22 cellular contexts compared by ENCODE assay signal in the genomic region with DNA sequence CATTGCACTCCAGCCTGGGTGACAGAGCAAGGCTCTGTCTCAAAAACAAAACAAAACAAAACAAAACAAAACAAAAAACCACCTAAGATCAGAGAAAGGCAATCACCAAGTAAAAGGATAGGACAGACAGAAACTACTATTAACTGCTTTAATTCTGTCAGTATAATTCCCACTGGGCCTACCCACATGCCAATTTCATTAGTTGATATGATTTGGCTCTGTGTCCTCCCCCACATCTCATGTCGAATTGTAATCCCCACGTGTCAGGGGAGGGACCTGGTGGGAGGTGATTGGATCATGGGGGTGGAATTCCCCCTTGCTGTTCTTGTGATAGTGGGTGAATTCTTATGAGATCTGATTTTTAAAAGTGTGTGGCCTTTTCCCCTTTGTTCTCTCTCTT. TPM values are rescaled to one million over a fixed set of nuclear protein-coding genes. Genes with fewer than 3 reads are reported as not detected.
A peak's percentile ranks its signal among the peaks of the same experiment; 100 is the strongest.
DNase-seq lines count a peak whose midpoint lies in the region; ATAC-seq and TF ChIP-seq lines count a peak whose summit lies in the region.
"Had no signal": no experiment of that assay in that cellular context is flagged by ENCODE, and none has a peak within 500 bp of the region (broad histone marks: within the 10 kb centered on the region; RNA-seq: fewer than 3 reads in every experiment).

No MANE protein-coding gene starts in this region.

- TF ChIP-seq CTCF in osteoblast (IDR thresholded peaks at IDR 0.05; ENCODE audit: extremely low read depth, low read depth, low read length) (no peak), natural killer cell (IDR thresholded peaks at IDR 0.05) (no peak)

- no peak for ATAC-seq in GM18505 (IDR thresholded peaks at IDR 0.05; ENCODE audit: unreplicated experiment)
- no peak for ATAC-seq in natural killer cell
- ATAC-seq: activated CD4-positive, alpha-beta T cell treated with anti-CD3 and anti-CD28 coated beads for 36 hours; body of pancreas; heart right ventricle; PC-3; right cardiac atrium had no signal

- peaks cover 62% of the 10 kb centered on the region for H3K4me1 Mint-ChIP-seq in dendritic cell treated with granulocyte-macrophage colony-stimulating factor and Interleukin-4, amounts not matched to agents 40 ng/mL and 50 ng/mL, for 4 days (ENCODE audit: low read depth)
- peaks cover 12 to 14% of the 10 kb centered on the region in 2 donors for H3K4me1 Mint-ChIP-seq in natural killer cell
- H3K4me1 Mint-ChIP-seq: mesothelial cell of epicardium had no signal

- no peak overlapping the region for H3K4me3 ChIP-seq in osteoblast (ENCODE audit: insufficient read depth, low read length)
- H3K4me3 ChIP-seq: body of pancreas, heart right ventricle, SK-N-MC had no signal

- intact Hi-C loops in dendritic cell treated with granulocyte-macrophage colony-stimulating factor and Interleukin-4, amounts not matched to agents 40 ng/mL and 50 ng/mL, for 4 days (cut with micrococcal nuclease) = no loop called here
- intact Hi-C loops in natural killer cell (cut with micrococcal nuclease) = no loop called here

- H3K79me2 ChIP-seq in osteoblast (ENCODE audit: insufficient read depth, low read length) = no peaks in the 10 kb centered on the region

- peak overlapping the region; percentile 25 for H3K27ac Mint-ChIP-seq in dendritic cell treated with granulocyte-macrophage colony-stimulating factor and Interleukin-4, amounts not matched to agents 40 ng/mL and 50 ng/mL, for 4 days
- H3K27ac Mint-ChIP-seq in natural killer cell = no peak overlapping the region
- H3K27ac Mint-ChIP-seq: activated CD4-positive, alpha-beta T cell treated with anti-CD3 and anti-CD28 coated beads for 36 hours; activated naive CD4-positive, alpha-beta T cell treated with anti-CD3 and anti-CD28 coated beads for 36 hours; mesothelial cell of epicardium had no signal

- no peaks in the 10 kb centered on the region for H3K27me3 ChIP-seq in osteoblast (ENCODE audit: insufficient read depth, low read length)
- H3K27me3 ChIP-seq: body of pancreas, heart right ventricle had no signal

- H3K27ac ChIP-seq in osteoblast (ENCODE audit: low read depth, low read length) = peak overlapping the region; percentile 72
- H3K27ac ChIP-seq: body of pancreas, HL-60, SK-N-MC had no signal

- H3K9me3 ChIP-seq in osteoblast (ENCODE audit: low read depth, low read length) = no peaks in the 10 kb centered on the region
- H3K9me3 ChIP-seq: body of pancreas, heart right ventricle had no signal

- H3K27me3 Mint-ChIP-seq in dendritic cell treated with granulocyte-macrophage colony-stimulating factor and Interleukin-4, amounts not matched to agents 40 ng/mL and 50 ng/mL, for 4 days = no peaks in the 10 kb centered on the region
- H3K27me3 Mint-ChIP-seq in natural killer cell (ENCODE audit: low read depth in 2 of 2) = no peaks in the 10 kb centered on the region
- H3K27me3 Mint-ChIP-seq: activated CD4-positive, alpha-beta T cell treated with anti-CD3 and anti-CD28 coated beads for 36 hours had no signal

- DNase-seq in Daoy (ENCODE audit: low read depth) = peak; percentile 66
- DNase-seq in OCI-M1 (lab: John Stamatoyannopoulos, UW) = peak; percentile 47
- DNase-seq in osteoblast (ENCODE audit: insufficient read length, low spot score, missing footprints) = peak; percentile 76
- no peak for DNase-seq in ACHN
- DNase-seq in NCI-H446 (lab: John Stamatoyannopoulos, UW) = no peak
- DNase-seq in natural killer cell = no peak
- DNase-seq: activated CD4-positive, alpha-beta T cell treated with anti-CD3 and anti-CD28 coated beads for 36 hours; activated naive CD4-positive, alpha-beta T cell treated with anti-CD3 and anti-CD28 coated beads for 36 hours; AML-193; body of pancreas; heart right ventricle; islet precursor cell; KBM-7; NCI-H1105; PC-3; right cardiac atrium; T-helper 9 cell had no signal

- peak overlapping the region; percentile 1 for H3K4me2 ChIP-seq in osteoblast (ENCODE audit: insufficient read depth, low read length)

- in situ Hi-C loops in ACHN (cut with HindIII; ENCODE audit: low pct_ligation_motif_present, low pct_unique_long_range_greater_than_20kb, low sequenced_read_pairs) = no loop called here

- H4K20me1 ChIP-seq in osteoblast (ENCODE audit: insufficient read depth, low read length) = no peaks in the 10 kb centered on the region

- H3K9me3 Mint-ChIP-seq in dendritic cell treated with granulocyte-macrophage colony-stimulating factor and Interleukin-4, amounts not matched to agents 40 ng/mL and 50 ng/mL, for 4 days = peaks cover 3% of the 10 kb centered on the region
- H3K9me3 Mint-ChIP-seq in natural killer cell = no peaks in the 10 kb centered on the region
- H3K9me3 Mint-ChIP-seq: activated naive CD4-positive, alpha-beta T cell treated with anti-CD3 and anti-CD28 coated beads for 36 hours had no signal

- peaks cover 3% of the 10 kb centered on the region for H3K36me3 Mint-ChIP-seq in dendritic cell treated with granulocyte-macrophage colony-stimulating factor and Interleukin-4, amounts not matched to agents 40 ng/mL and 50 ng/mL, for 4 days (ENCODE audit: low read depth)
- no peaks in the 10 kb centered on the region for H3K36me3 Mint-ChIP-seq in natural killer cell
- H3K36me3 Mint-ChIP-seq: mesothelial cell of epicardium had no signal

- peaks cover 21% of the 10 kb centered on the region for H3K4me1 ChIP-seq in osteoblast (ENCODE audit: insufficient read depth, low read length)
- H3K4me1 ChIP-seq: body of pancreas had no signal

- TF ChIP-seq POLR2A in GM18505 (IDR thresholded peaks at IDR 0.05; ENCODE audit: borderline replicate concordance, extremely low read depth, insufficient read depth, insufficient read length) = no peak

- H3K36me3 ChIP-seq in osteoblast (ENCODE audit: insufficient read depth, low read length) = no peaks in the 10 kb centered on the region
- H3K36me3 ChIP-seq: heart right ventricle had no signal

- no peak overlapping the region for H3K4me3 Mint-ChIP-seq in dendritic cell treated with granulocyte-macrophage colony-stimulating factor and Interleukin-4, amounts not matched to agents 40 ng/mL and 50 ng/mL, for 4 days
- no peak overlapping the region for H3K4me3 Mint-ChIP-seq in natural killer cell
- H3K4me3 Mint-ChIP-seq: activated CD4-positive, alpha-beta T cell treated with anti-CD3 and anti-CD28 coated beads for 36 hours; activated naive CD4-positive, alpha-beta T cell treated with anti-CD3 and anti-CD28 coated beads for 36 hours; mesothelial cell of epicardium had no signal

- H2AFZ ChIP-seq in osteoblast (ENCODE audit: low read length) = peak overlapping the region; percentile 17

RNA-seq across cellular contexts. Expression of gene CAPZB, which starts 27.2 kb away (rescaled TPM):
- total RNA-seq in Daoy (2014; rRNA removed; shearing (Covaris generic)) = 141 and 154 TPM in 2 replicates
- total RNA-seq in osteoblast (217 and 224 TPM in 2 replicates), natural killer cell (100 to 1,000 TPM; 369 to 393 (median 375) TPM)

Comparison
In these comparisons a context has a peak if more than half of its experiments do, and no peak if none do; other contexts are left out.
1. DNase-seq: peak in Daoy (single experiment), OCI-M1 (single experiment) and osteoblast (single experiment); none in ACHN (single experiment), NCI-H446 (0 of 2) and natural killer cell (single experiment).